Comparison of ENCODE assay signal across 8 cellular contexts in the genomic region with DNA sequence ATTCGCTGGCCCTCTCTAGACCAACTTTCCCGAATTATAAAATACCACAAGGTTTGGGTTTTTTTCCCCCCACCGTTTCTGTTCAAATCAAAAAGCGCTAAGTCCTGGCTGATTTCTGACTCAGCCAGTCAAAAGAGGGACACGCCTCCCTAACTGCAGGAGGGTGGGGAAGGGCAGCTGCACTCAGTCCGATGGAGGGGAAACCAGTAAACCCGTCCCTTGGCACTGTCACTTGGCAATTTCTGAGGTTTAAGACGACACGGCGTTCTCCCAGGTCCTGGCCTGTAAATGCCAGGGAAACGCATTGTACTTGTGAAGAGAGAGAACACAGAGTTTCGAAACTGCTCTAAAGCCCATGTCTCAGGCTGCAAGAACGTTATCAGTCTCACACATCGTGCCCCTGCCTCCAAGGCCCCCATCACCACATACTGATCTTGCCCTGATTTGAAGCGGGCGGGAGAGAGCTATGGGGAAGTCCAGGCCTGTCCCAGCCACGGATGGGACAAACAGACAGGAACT. TPM values are rescaled to one million over a fixed set of nuclear protein-coding genes. Genes with fewer than 3 reads are reported as not detected.
DNase-seq lines count a peak whose midpoint lies in the region; ATAC-seq, FAIRE-seq and TF ChIP-seq lines count a peak whose summit lies in the region.

No MANE protein-coding gene starts in this region.

- TF ChIP-seq CTCF in A549 (IDR thresholded peaks at IDR 0.05) (no peak), chondrocyte (IDR thresholded peaks at IDR 0.05) (no peak), OCI-LY7 (conservative IDR thresholded peaks at IDR 0.05; ENCODE audit: low read length) (no peak)

- no peak for TF ChIP-seq EP300 in A549 (IDR thresholded peaks at IDR 0.05)

- no peak for TF ChIP-seq POLR2A in A549 (IDR thresholded peaks at IDR 0.05; ENCODE audit: low read length)

- no peaks in the 10 kb centered on the region for H3K27me3 Mint-ChIP-seq in chondrocyte (ENCODE audit: low read depth)

- CTCF ChIA-PET in A549 (lab: Yijun Ruan, JAX) (interaction anchor here (0.7 to 1.6 kb wide), 4 partner anchors 10 to 158 kb away, joined by 3 to 4 read pairs (median 4); no protein-coding TSS in a partner anchor), OCI-LY7 (lab: Charles Lee; ENCODE audit: unreplicated experiment) (no interaction called here)

- no peaks in the 10 kb centered on the region for H3K79me2 ChIP-seq in OCI-LY7 (ENCODE audit: insufficient read depth, low read depth, low read length)

- no peaks in the 10 kb centered on the region for H3K36me3 ChIP-seq in OCI-LY7 (ENCODE audit: insufficient read depth, low read length)

- TF ChIP-seq RAD21 in A549 (conservative IDR thresholded peaks at IDR 0.05 in 1 of 2, IDR thresholded peaks at IDR 0.05 in 1 of 2): no peak

- H3K4me2 ChIP-seq in A549 (peak overlapping the region; percentile 52), OCI-LY7 (ENCODE audit: low read length) (no peak overlapping the region)

- H3K27ac ChIP-seq in A549 (peak overlapping the region; percentile 53 to 68; a peak in 5 of 6 replicates), OCI-LY7 (ENCODE audit: low read depth, low read length, poor library complexity, severe bottlenecking) (no peak overlapping the region)

- H3K4me1 ChIP-seq in A549: peaks cover 55% of the 10 kb centered on the region
- H3K4me1 ChIP-seq in OCI-LY7 (ENCODE audit: insufficient read depth, low read length, poor library complexity, severe bottlenecking): no peaks in the 10 kb centered on the region

- DNase-seq in A549 (ENCODE audit: low read depth in 1 of 2, low spot score in 1 of 2) (peak in 1 of 2 experiments; percentile 40), HS-27A (ENCODE audit: low read depth) (peak; percentile 79), chondrocyte (ENCODE audit: low spot score) (no peak), midbrain (lab: John Stamatoyannopoulos, UW) (peak; percentile 40), OCI-LY7 (ENCODE audit: low spot score) (no peak), superior temporal gyrus (ENCODE audit: extremely low spot score) (no peak), activated gamma-delta T cell (lab: John Stamatoyannopoulos, UW) (no peak)

- no peaks in the 10 kb centered on the region for H4K20me1 ChIP-seq in OCI-LY7 (ENCODE audit: insufficient read depth, low read length)

- POLR2A ChIA-PET in A549 (lab: Yijun Ruan, JAX): no interaction called here
- POLR2A ChIA-PET in OCI-LY7 (lab: Charles Lee): no interaction called here

- peak overlapping the region; percentile 45 for H3K4me3 Mint-ChIP-seq in chondrocyte (ENCODE audit: unreplicated experiment)

- 25% methylated on average over 17 of the region's 17 CpGs for WGBS in A549 (ENCODE audit: missing lambda C conversion rate)

- FAIRE-seq in A549 (lab: Jason Lieb, UNC): no peak

- H3K9me2 ChIP-seq in OCI-LY7 (ENCODE audit: insufficient read depth, low read length): no peaks in the 10 kb centered on the region

- BruUV-seq in OCI-LY7 (replicated peaks; lab: Mats Ljungman, UMichigan): no TSS peak

- H3K9me3 ChIP-seq in A549 (no peaks in the 10 kb centered on the region), OCI-LY7 (ENCODE audit: low read length) (no peaks in the 10 kb centered on the region)

- no peak overlapping the region for H2AFZ ChIP-seq in OCI-LY7 (ENCODE audit: low read length)

- intact Hi-C loops in OCI-LY7 (cut with micrococcal nuclease; ENCODE audit: unreplicated experiment): no loop called here

- H3K36me3 Mint-ChIP-seq in chondrocyte (ENCODE audit: low read depth): no peaks in the 10 kb centered on the region

- ATAC-seq in A549 (peak; percentile 69 to 76; a peak in 5 of 6 replicates), GM19324 (IDR thresholded peaks at IDR 0.05; ENCODE audit: low FRiP score, unreplicated experiment) (no peak)

- H3K4me3 ChIP-seq in A549 (no peak overlapping the region), OCI-LY7 (ENCODE audit: low read depth, low read length, poor library complexity, severe bottlenecking) (no peak overlapping the region)

- peak overlapping the region; percentile 94 for H3K27ac Mint-ChIP-seq in chondrocyte (ENCODE audit: unreplicated experiment)

- peaks cover 96% of the 10 kb centered on the region for H3K4me1 Mint-ChIP-seq in chondrocyte (ENCODE audit: low read depth)

- no peaks in the 10 kb centered on the region for H3K9me3 Mint-ChIP-seq in chondrocyte (ENCODE audit: low read depth)

TF ChIP-seq in A549, 52 proteins besides CTCF, POLR2A, EP300 and RAD21:
- no peak for TF ChIP-seq MAFK (IDR thresholded peaks at IDR 0.05; ENCODE audit: partially characterized antibody)
- TF ChIP-seq MAZ (IDR thresholded peaks at IDR 0.05; ENCODE audit: borderline replicate concordance, low read depth, low read length): no peak
- no peak for TF ChIP-seq KDM1A (IDR thresholded peaks at IDR 0.05; ENCODE audit: low read depth)
- TF ChIP-seq REST (IDR thresholded peaks at IDR 0.05): no peak
- TF ChIP-seq NR3C1 (IDR thresholded peaks at IDR 0.05): no peak
- no peak for TF ChIP-seq FOSL2 (IDR thresholded peaks at IDR 0.05)
- no peak for TF ChIP-seq FOSL2 (CRISPR knock-in tag; IDR thresholded peaks at IDR 0.05)
- TF ChIP-seq TFCP2L1 (CRISPR knock-in tag; IDR thresholded peaks at IDR 0.05): no peak
- TF ChIP-seq, protein P1, sequence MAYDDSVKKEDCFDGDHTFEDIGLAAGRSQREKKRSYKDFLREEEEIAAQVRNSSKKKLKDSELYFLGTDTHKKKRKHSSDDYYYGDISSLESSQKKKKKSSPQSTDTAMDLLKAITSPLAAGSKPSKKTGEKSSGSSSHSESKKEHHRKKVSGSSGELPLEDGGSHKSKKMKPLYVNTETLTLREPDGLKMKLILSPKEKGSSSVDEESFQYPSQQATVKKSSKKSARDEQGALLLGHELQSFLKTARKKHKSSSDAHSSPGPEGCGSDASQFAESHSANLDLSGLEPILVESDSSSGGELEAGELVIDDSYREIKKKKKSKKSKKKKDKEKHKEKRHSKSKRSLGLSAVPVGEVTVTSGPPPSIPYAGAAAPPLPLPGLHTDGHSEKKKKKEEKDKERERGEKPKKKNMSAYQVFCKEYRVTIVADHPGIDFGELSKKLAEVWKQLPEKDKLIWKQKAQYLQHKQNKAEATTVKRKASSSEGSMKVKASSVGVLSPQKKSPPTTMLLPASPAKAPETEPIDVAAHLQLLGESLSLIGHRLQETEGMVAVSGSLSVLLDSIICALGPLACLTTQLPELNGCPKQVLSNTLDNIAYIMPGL (CRISPR knock-in tag; IDR thresholded peaks at IDR 0.05; ENCODE audit: borderline replicate concordance): no peak
- TF ChIP-seq ZNF302 (CRISPR knock-in tag; IDR thresholded peaks at IDR 0.05): no peak
- TF ChIP-seq NFE2L2 (conservative IDR thresholded peaks at IDR 0.05; ENCODE audit: low read length): no peak
- TF ChIP-seq HEYL (CRISPR knock-in tag; IDR thresholded peaks at IDR 0.05): no peak
- no peak for TF ChIP-seq SREBF2 (IDR thresholded peaks at IDR 0.05)
- TF ChIP-seq, protein P2, sequence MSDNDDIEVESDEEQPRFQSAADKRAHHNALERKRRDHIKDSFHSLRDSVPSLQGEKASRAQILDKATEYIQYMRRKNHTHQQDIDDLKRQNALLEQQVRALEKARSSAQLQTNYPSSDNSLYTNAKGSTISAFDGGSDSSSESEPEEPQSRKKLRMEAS (IDR thresholded peaks at IDR 0.05): no peak

RNA-seq across cellular contexts. Expression of gene ZFHX3, which starts 57.9 kb away (rescaled TPM):
- polyA plus RNA-seq in A549 (2011; rRNA removed): 6.5 and 11.0 TPM in 2 replicates
- polyA plus RNA-seq in A549 (2012; cell fraction: cytosol; rRNA removed): 2.9 and 4.0 TPM in 2 replicates
- polyA plus RNA-seq in A549 (2012; cell fraction: nucleus; rRNA removed): 4.6 and 5.1 TPM in 2 replicates
- 3.9 to 4.0 TPM (median 3.9 TPM) in 3 replicates for polyA plus RNA-seq in A549 (2017; fragmentation: RNase III; extraction: RNeasy Plus Mini Kit Qiagen cat#74134 plus additional on column Dnase treatment)
- 25.9 and 28.7 TPM in 2 replicates for polyA minus RNA-seq in A549 (2011; rRNA and poly(A)+ RNA removed)
- total RNA-seq in chondrocyte: 74.4 to 91.0 TPM (median 86.8 TPM) in 3 replicates
- total RNA-seq in OCI-LY7 (2014; rRNA removed; shearing (Covaris generic)): 0.77 and 1.3 TPM in 2 replicates
- total RNA-seq in OCI-LY7 (2022): 5.7 and 6.2 TPM in 2 replicates

Comparison
In these comparisons a context has a peak if more than half of its experiments do, and no peak if none do; other contexts are left out.
1. DNase-seq: peak in HS-27A (single experiment) and midbrain (single experiment); none in chondrocyte (single experiment), OCI-LY7 (single experiment), superior temporal gyrus (single experiment) and activated gamma-delta T cell (single experiment).
2. RNA of gene ZFHX3, which starts 57.9 kb away (total RNA-seq): 74.4 to 91.0 TPM in chondrocyte; 0.77 to 6.2 TPM in OCI-LY7; every median in the first group is over 10 times any median in the second.